9 cellular contexts compared by ENCODE assay signal in the genomic region with DNA sequence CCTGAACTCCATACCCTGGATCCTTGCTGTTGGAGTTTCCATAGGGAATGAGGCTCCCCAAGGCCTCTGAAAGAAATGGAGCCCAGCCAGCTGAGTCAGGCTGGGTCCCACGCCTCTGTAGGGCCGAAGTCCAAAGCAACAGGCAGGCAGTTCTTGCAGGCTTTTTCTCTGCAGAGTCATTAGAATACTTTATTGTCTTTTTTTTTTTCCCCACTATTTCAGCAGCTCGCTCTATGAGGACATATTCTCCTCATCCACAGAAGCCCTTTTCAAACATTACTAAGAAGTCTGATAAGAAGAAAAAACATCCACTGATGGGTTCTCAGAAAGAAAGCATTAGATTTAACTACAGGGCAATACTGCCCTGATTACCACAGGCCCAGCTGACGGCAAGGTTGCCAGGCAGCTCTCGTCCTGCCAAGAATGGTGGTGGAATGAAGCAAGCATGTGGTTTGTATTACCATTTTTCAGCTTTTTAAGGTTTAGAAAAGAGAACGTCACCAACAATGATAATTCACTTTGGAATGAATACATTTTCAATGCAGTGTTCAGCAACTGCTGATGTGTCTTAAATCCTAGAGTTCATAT.
DNase-seq lines count a peak whose midpoint lies in the region; ATAC-seq and TF ChIP-seq lines count a peak whose summit lies in the region.
"Had no signal": no experiment of that assay in that cellular context is flagged by ENCODE, and none has a peak within 500 bp of the region (broad histone marks: within the 10 kb centered on the region; RNA-seq: fewer than 3 reads in every experiment).

No MANE protein-coding gene starts in this region.

- no peaks in the 10 kb centered on the region for H3K9me3 Mint-ChIP-seq in GM23338

- intact Hi-C loops in adrenal gland (cut with DNase I), result no loop called here
- intact Hi-C loops in sciatic nerve (cut with DNase I), result no loop called here

- no peaks in the 10 kb centered on the region for H3F3A ChIP-seq in GM23338 (replicated peaks; ENCODE audit: low read depth)

- no peaks in the 10 kb centered on the region for H3K79me2 ChIP-seq in GM23338 (replicated peaks; ENCODE audit: insufficient read depth)

- H3K9me3 ChIP-seq in adrenal gland (replicated peaks in 1 of 3) (no peaks in the 10 kb centered on the region), right atrium auricular region (no peaks in the 10 kb centered on the region)

- no peak for TF ChIP-seq CTCF in GM23338 (conservative IDR thresholded peaks at IDR 0.05; ENCODE audit: low read depth in 2 of 2)
- no peak for TF ChIP-seq CTCF in adrenal gland (IDR thresholded peaks at IDR 0.05)
- no peak for TF ChIP-seq CTCF in right atrium auricular region (IDR thresholded peaks at IDR 0.05)
- TF ChIP-seq CTCF in GM10266 (IDR thresholded peaks at IDR 0.05; ENCODE audit: control insufficient read depth, insufficient read depth, low read depth, missing control alignments), result no peak

- TF ChIP-seq POLR2A in adrenal gland (IDR thresholded peaks at IDR 0.05), result peak in 1 of 2 donors; percentile 5

- peak overlapping the region; percentile 69 for H3K27ac Mint-ChIP-seq in GM23338

- ATAC-seq in GM23338, result peak; percentile 44; the same call in 2 of the 3 replicates
- peak; percentile 87 for ATAC-seq in sciatic nerve
- ATAC-seq in HG02884 (IDR thresholded peaks at IDR 0.05; ENCODE audit: unreplicated experiment), result no peak
- no peak for ATAC-seq in HG02840 (IDR thresholded peaks at IDR 0.05; ENCODE audit: low FRiP score, unreplicated experiment)
- no peak for ATAC-seq in HG03432 (IDR thresholded peaks at IDR 0.05; ENCODE audit: unreplicated experiment)

- peak overlapping the region; percentile 24; the same call in 1 of the 2 replicates for H2AFZ ChIP-seq in GM23338

- H3K27me3 ChIP-seq in GM23338 (ENCODE audit: insufficient read depth), result no peaks in the 10 kb centered on the region
- no peaks in the 10 kb centered on the region for H3K27me3 ChIP-seq in adrenal gland
- H3K27me3 ChIP-seq in right atrium auricular region, result no peaks in the 10 kb centered on the region

- peaks cover 8% of the 10 kb centered on the region; the same call in 1 of the 2 replicates for H3K4me1 ChIP-seq in GM23338 (ENCODE audit: insufficient read depth)
- peaks cover 19 to 25% of the 10 kb centered on the region in 2 donors for H3K4me1 ChIP-seq in adrenal gland (replicated peaks in 1 of 2)
- peaks cover 0 to 24% of the 10 kb centered on the region in 2 donors for H3K4me1 ChIP-seq in right atrium auricular region

- H3K4me3 ChIP-seq in GM23338 (no peak overlapping the region), adrenal gland (no peak overlapping the region), right atrium auricular region (no peak overlapping the region)

- H3K4me3 Mint-ChIP-seq in GM23338, result no peak overlapping the region

- H3K27me3 Mint-ChIP-seq in GM23338 (ENCODE audit: insufficient read depth, low read depth, poor library complexity), result peaks cover 2% of the 10 kb centered on the region

- H3K36me3 ChIP-seq in GM23338 (ENCODE audit: insufficient read depth), result no peaks in the 10 kb centered on the region
- H3K36me3 ChIP-seq in adrenal gland (replicated peaks in 1 of 2), result no peaks in the 10 kb centered on the region
- no peaks in the 10 kb centered on the region for H3K36me3 ChIP-seq in right atrium auricular region

- peaks cover 24% of the 10 kb centered on the region for H3K4me1 Mint-ChIP-seq in GM23338

- no peaks in the 10 kb centered on the region for H3K36me3 Mint-ChIP-seq in GM23338 (ENCODE audit: low read depth)

- H4K20me1 ChIP-seq in GM23338 (replicated peaks; ENCODE audit: insufficient read depth), result no peaks in the 10 kb centered on the region

- no peak for DNase-seq in GM23338 (ENCODE audit: low spot score)
- DNase-seq in adrenal gland, result peak; percentile 74 to 85 (median 81)
- peak; percentile 68 for DNase-seq in right atrium auricular region (ENCODE audit: low spot score)
- DNase-seq in sciatic nerve (ENCODE audit: low spot score), result peak; percentile 73
- no peak for DNase-seq in GM10266 (ENCODE audit: extremely low spot score)
- DNase-seq: activated CD4-positive, CD25-positive, alpha-beta regulatory T cell treated with anti-CD3 and anti-CD28 coated beads, Interleukin-2, amount 50 U/mL, for 72 hours had no signal

- H3K4me2 ChIP-seq in GM23338, result no peak overlapping the region

- H3K9me2 ChIP-seq in GM23338 (ENCODE audit: insufficient read depth), result 0 out of 2 replicates have a peak, but pooled peaks cover 7% of the 10 kb centered on the region

- WGBS in adrenal gland, 4 donors, result 23 to 26% (median 25%) methylated on average over 6 of the region's 6 CpGs

- no peak overlapping the region for H3K27ac ChIP-seq in GM23338 (ENCODE audit: low read depth)
- H3K27ac ChIP-seq in adrenal gland, result peak overlapping the region; percentile 44 to 76 (median 72)
- peak overlapping the region; percentile 26 to 63 for H3K27ac ChIP-seq in right atrium auricular region

TF ChIP-seq in GM23338, 12 proteins besides CTCF, POLR2A, EP300 and RAD21 (continues in another document):
- no peak for TF ChIP-seq STAT1 (IDR thresholded peaks at IDR 0.05; ENCODE audit: unreplicated experiment)
- TF ChIP-seq, protein P1, sequence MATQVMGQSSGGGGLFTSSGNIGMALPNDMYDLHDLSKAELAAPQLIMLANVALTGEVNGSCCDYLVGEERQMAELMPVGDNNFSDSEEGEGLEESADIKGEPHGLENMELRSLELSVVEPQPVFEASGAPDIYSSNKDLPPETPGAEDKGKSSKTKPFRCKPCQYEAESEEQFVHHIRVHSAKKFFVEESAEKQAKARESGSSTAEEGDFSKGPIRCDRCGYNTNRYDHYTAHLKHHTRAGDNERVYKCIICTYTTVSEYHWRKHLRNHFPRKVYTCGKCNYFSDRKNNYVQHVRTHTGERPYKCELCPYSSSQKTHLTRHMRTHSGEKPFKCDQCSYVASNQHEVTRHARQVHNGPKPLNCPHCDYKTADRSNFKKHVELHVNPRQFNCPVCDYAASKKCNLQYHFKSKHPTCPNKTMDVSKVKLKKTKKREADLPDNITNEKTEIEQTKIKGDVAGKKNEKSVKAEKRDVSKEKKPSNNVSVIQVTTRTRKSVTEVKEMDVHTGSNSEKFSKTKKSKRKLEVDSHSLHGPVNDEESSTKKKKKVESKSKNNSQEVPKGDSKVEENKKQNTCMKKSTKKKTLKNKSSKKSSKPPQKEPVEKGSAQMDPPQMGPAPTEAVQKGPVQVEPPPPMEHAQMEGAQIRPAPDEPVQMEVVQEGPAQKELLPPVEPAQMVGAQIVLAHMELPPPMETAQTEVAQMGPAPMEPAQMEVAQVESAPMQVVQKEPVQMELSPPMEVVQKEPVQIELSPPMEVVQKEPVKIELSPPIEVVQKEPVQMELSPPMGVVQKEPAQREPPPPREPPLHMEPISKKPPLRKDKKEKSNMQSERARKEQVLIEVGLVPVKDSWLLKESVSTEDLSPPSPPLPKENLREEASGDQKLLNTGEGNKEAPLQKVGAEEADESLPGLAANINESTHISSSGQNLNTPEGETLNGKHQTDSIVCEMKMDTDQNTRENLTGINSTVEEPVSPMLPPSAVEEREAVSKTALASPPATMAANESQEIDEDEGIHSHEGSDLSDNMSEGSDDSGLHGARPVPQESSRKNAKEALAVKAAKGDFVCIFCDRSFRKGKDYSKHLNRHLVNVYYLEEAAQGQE (IDR thresholded peaks at IDR 0.05; ENCODE audit: unreplicated experiment), result no peak
- no peak for TF ChIP-seq EZH2 (IDR thresholded peaks at IDR 0.05; ENCODE audit: low read depth, unreplicated experiment)

Comparison
In these comparisons a context has a peak if more than half of its experiments do, and no peak if none do; other contexts are left out.
1. ATAC-seq: peak in GM23338 (single experiment) and sciatic nerve (single experiment); none in HG02884 (single experiment), HG02840 (single experiment) and HG03432 (single experiment).
2. DNase-seq: peak in adrenal gland (7 of 7), right atrium auricular region (single experiment) and sciatic nerve (single experiment); none in GM23338 (single experiment) and GM10266 (single experiment).